In the genomic region with DNA sequence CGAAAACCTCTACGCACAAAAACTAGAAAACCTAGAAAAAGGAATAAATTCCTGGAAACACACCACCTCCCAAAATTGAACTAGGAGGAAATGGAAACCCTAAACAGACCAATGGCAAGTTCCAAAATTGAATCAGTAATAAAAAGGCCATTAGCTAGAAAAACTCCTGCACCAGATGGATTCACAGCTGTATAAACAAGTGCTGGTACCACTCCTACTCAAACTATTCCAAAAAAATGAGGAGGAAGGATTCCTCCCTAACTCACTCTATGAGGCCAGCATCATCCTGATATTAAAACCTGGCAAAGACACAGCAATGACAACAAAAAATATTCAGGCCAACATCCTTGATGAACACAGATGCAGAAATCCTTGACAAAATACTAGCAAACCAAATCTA, we compare ENCODE assay signal across 15 cellular contexts.
"Had no signal": no experiment of that assay in that cellular context is flagged by ENCODE, and none has a peak within 500 bp of the region (broad histone marks: within the 10 kb centered on the region; RNA-seq: fewer than 3 reads in every experiment).

No MANE protein-coding gene starts in this region.

- H3K9me3 ChIP-seq: tibial nerve, uterus had no signal

- H3K4me1 Mint-ChIP-seq: activated naive CD8-positive, alpha-beta T cell treated with anti-CD3 and anti-CD28 coated beads, Interleukin-2, amount 10 ng/mL, durations not matched to agents 7 days and 5 days had no signal

- H3K4me3 ChIP-seq: heart left ventricle, lung, tibial nerve, uterus had no signal

- H3K36me3 Mint-ChIP-seq: activated naive CD8-positive, alpha-beta T cell treated with anti-CD3 and anti-CD28 coated beads, Interleukin-2, amount 10 ng/mL, durations not matched to agents 7 days and 5 days had no signal

- H3K27ac Mint-ChIP-seq: activated naive CD8-positive, alpha-beta T cell treated with anti-CD3 and anti-CD28 coated beads, Interleukin-2, amount 10 ng/mL, durations not matched to agents 7 days and 5 days; activated T-helper 1 cell treated with anti-CD3 and anti-CD28 coated beads, Interleukin-12 subunit alpha, Interleukin-12 subunit beta, Interleukin-2, Interleukin-4 antibody, amounts not matched to agents 30 ng/mL and 10 ng/mL and 1 ng/mL, durations not matched to agents 14 hours and 24 hours and 36 hours had no signal

- H3K4me1 ChIP-seq: heart left ventricle, tibial nerve, uterus had no signal

- DNase-seq: activated CD4-positive, CD25-positive, alpha-beta regulatory T cell treated with anti-CD3 and anti-CD28 coated beads, Interleukin-2, amount 50 U/mL, for 72 hours; activated naive CD4-positive, alpha-beta T cell; activated naive CD8-positive, alpha-beta T cell treated with anti-CD3 and anti-CD28 coated beads, Interleukin-2, amount 10 ng/mL, durations not matched to agents 7 days and 5 days; anterior cingulate cortex; heart left ventricle; midbrain; small intestine; stimulated activated CD4-positive, alpha-beta T cell treated with anti-CD3 and anti-CD28 coated beads, Interleukin-4, amount 100 ng/mL, for 24 hours; stimulated activated naive CD4-positive, alpha-beta T cell; T-helper 1 cell; T1000; uterus had no signal

- H3K27ac ChIP-seq: tibial nerve, uterus had no signal

- H3K4me3 Mint-ChIP-seq: activated naive CD8-positive, alpha-beta T cell treated with anti-CD3 and anti-CD28 coated beads, Interleukin-2, amount 10 ng/mL, durations not matched to agents 7 days and 5 days; activated T-helper 1 cell treated with anti-CD3 and anti-CD28 coated beads, Interleukin-12 subunit alpha, Interleukin-12 subunit beta, Interleukin-2, Interleukin-4 antibody, amounts not matched to agents 30 ng/mL and 10 ng/mL and 1 ng/mL, durations not matched to agents 14 hours and 24 hours and 36 hours had no signal

- H3K27me3 ChIP-seq: heart left ventricle, tibial nerve, uterus had no signal

- H3K9me3 Mint-ChIP-seq: activated naive CD8-positive, alpha-beta T cell treated with anti-CD3 and anti-CD28 coated beads, Interleukin-2, amount 10 ng/mL, durations not matched to agents 7 days and 5 days; activated T-helper 1 cell treated with anti-CD3 and anti-CD28 coated beads, Interleukin-12 subunit alpha, Interleukin-12 subunit beta, Interleukin-2, Interleukin-4 antibody, amounts not matched to agents 30 ng/mL and 10 ng/mL and 1 ng/mL, durations not matched to agents 14 hours and 24 hours and 36 hours had no signal

- H3K27me3 Mint-ChIP-seq: activated naive CD8-positive, alpha-beta T cell treated with anti-CD3 and anti-CD28 coated beads, Interleukin-2, amount 10 ng/mL, durations not matched to agents 7 days and 5 days had no signal

- H3K36me3 ChIP-seq: heart left ventricle, tibial nerve, uterus had no signal
